Comparison of ENCODE assay signal across 21 cellular contexts in the genomic region with DNA sequence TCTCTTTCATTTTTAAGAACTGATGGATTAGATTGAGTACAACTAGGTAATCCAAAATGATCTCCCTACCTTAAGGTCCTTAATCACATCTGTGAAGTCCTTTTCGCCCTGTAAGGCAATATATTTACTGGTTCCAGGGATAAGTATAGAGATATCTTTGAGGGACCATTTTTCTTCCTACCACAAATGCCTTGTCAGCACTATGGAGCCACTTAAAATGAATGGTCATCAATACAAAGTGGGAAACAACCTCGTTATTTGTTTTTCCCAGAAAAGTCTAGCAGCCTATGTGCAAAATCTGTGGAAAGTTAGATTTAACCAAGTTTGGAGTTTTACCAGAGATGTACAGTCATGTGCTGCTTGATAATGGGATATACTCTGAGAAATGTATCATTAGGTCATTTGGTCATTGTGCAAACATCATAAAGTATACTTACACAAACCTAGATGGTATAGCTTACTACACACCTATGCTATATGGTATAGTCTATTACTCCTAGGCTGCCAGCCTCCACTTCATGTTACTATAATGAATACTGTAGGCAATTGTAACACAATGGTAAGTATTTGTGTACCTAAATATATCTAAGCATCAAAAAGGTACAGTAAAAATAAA.
DNase-seq lines count a peak whose midpoint lies in the region; ATAC-seq, FAIRE-seq and TF ChIP-seq lines count a peak whose summit lies in the region.
"Had no signal": no experiment of that assay in that cellular context is flagged by ENCODE, and none has a peak within 500 bp of the region (broad histone marks: within the 10 kb centered on the region; RNA-seq: fewer than 3 reads in every experiment).

No MANE protein-coding gene starts in this region.

- H3K4me1 Mint-ChIP-seq in Calu3 (ENCODE audit: low read depth, unreplicated experiment), result peaks cover 15% of the 10 kb centered on the region
- H3K4me1 Mint-ChIP-seq: B cell had no signal

- BruUV-seq in Calu3 (replicated peaks; lab: Mats Ljungman, UMichigan), result no TSS peak

- no peak for FAIRE-seq in A549 (lab: Jason Lieb, UNC)
- no peak for FAIRE-seq in pancreas (lab: Jason Lieb, UNC)
- FAIRE-seq: D721Med, G401.6, GM12892, H54 had no signal

- ATAC-seq in A549, result no peak
- ATAC-seq in pancreas, result no peak
- no peak for ATAC-seq in body of pancreas
- ATAC-seq: CD8-positive, alpha-beta T cell had no signal

- no peak overlapping the region for H3K4me3 Mint-ChIP-seq in Calu3 (ENCODE audit: low read depth, unreplicated experiment)
- H3K4me3 Mint-ChIP-seq: B cell; CD4-positive, CD25-positive, alpha-beta regulatory T cell; CD8-positive, alpha-beta T cell; HFFc6 had no signal

- no peaks in the 10 kb centered on the region for H3K27me3 Mint-ChIP-seq in Calu3 (ENCODE audit: unreplicated experiment)
- H3K27me3 Mint-ChIP-seq: B cell; CD4-positive, CD25-positive, alpha-beta regulatory T cell had no signal

- TF ChIP-seq RAD21 in A549 (conservative IDR thresholded peaks at IDR 0.05 in 1 of 2, IDR thresholded peaks at IDR 0.05 in 1 of 2), result no peak

- H3K4me1 ChIP-seq in A549 (no peaks in the 10 kb centered on the region), MM.1S (ENCODE audit: low read length) (peaks cover 21% of the 10 kb centered on the region), pancreas (no peaks in the 10 kb centered on the region), body of pancreas (no peaks in the 10 kb centered on the region)
- H3K4me1 ChIP-seq: BLaER1, Caco-2, HAP-1 had no signal

- 41% methylated on average over 2 of the region's 2 CpGs for WGBS in A549 (ENCODE audit: missing lambda C conversion rate)
- 69 to 79% methylated on average over 2 of the region's 2 CpGs for WGBS in pancreas, 2 donors
- WGBS in body of pancreas, 2 donors, result 57 to 73% methylated on average over 2 of the region's 2 CpGs

- no peaks in the 10 kb centered on the region for H3K9me2 ChIP-seq in MM.1S (replicated peaks; ENCODE audit: insufficient read depth, low read length)

- H3K27ac ChIP-seq in A549, result no peak overlapping the region
- H3K27ac ChIP-seq in MM.1S (ENCODE audit: low read length), result peak overlapping the region; percentile 49; the same call in 1 of the 2 replicates
- no peak overlapping the region for H3K27ac ChIP-seq in pancreas
- no peak overlapping the region for H3K27ac ChIP-seq in body of pancreas
- H3K27ac ChIP-seq: BLaER1, C4-2B had no signal

- no peak for TF ChIP-seq EP300 in A549 (IDR thresholded peaks at IDR 0.05)

- H3K27ac Mint-ChIP-seq in Calu3 (ENCODE audit: unreplicated experiment), result peak overlapping the region; percentile 10
- H3K27ac Mint-ChIP-seq: B cell; CD4-positive, CD25-positive, alpha-beta regulatory T cell; CD8-positive, alpha-beta T cell; HFFc6 had no signal

- CTCF ChIA-PET in A549 (lab: Yijun Ruan, JAX) (no interaction called here), Calu3 (lab: Charles Lee) (no interaction called here)

- H3K9me3 Mint-ChIP-seq in Calu3 (ENCODE audit: low read depth, unreplicated experiment), result peaks cover 11% of the 10 kb centered on the region

- H3K9me3 ChIP-seq in A549, result no peaks in the 10 kb centered on the region
- no peaks in the 10 kb centered on the region for H3K9me3 ChIP-seq in MM.1S (replicated peaks; ENCODE audit: insufficient read depth, low read length)
- H3K9me3 ChIP-seq in pancreas, result no peaks in the 10 kb centered on the region
- H3K9me3 ChIP-seq in body of pancreas, result no peaks in the 10 kb centered on the region
- H3K9me3 ChIP-seq: BLaER1, Caco-2, HAP-1 had no signal

- DNase-seq in A549 (ENCODE audit: low read depth in 1 of 2, low spot score in 1 of 2) (no peak), Calu3 (no peak), MM.1S (no peak), pancreas (no peak), body of pancreas (no peak), NCI-H446 (lab: John Stamatoyannopoulos, UW) (no peak)
- DNase-seq: Caco-2; CD4-positive, CD25-positive, alpha-beta regulatory T cell; CD8-positive, alpha-beta T cell; DMS 273 treated with DMSO at 0.1 percent for 48 hours; DND-41; GOT3; HFFc6 had no signal

- H3K9ac ChIP-seq in MM.1S (ENCODE audit: low read length), result no peak overlapping the region
- H3K9ac ChIP-seq: BLaER1 had no signal

- no peaks in the 10 kb centered on the region for H3K36me3 Mint-ChIP-seq in Calu3 (ENCODE audit: insufficient read depth, unreplicated experiment)
- H3K36me3 Mint-ChIP-seq: CD4-positive, CD25-positive, alpha-beta regulatory T cell; CD8-positive, alpha-beta T cell had no signal

- no peak overlapping the region for H3K4me2 ChIP-seq in A549
- H3K4me2 ChIP-seq in MM.1S (ENCODE audit: low read depth, low read length), result peak overlapping the region; percentile 19; the same call in 1 of the 2 replicates
- H3K4me2 ChIP-seq: BLaER1 had no signal

- POLR2A ChIA-PET in A549 (lab: Yijun Ruan, JAX), result no interaction called here

- TF ChIP-seq POLR2A in A549 (IDR thresholded peaks at IDR 0.05; ENCODE audit: low read length) (no peak), body of pancreas (IDR thresholded peaks at IDR 0.05) (no peak)

- H4K20me1 ChIP-seq in MM.1S (ENCODE audit: insufficient read depth, low read length), result no peaks in the 10 kb centered on the region
- H4K20me1 ChIP-seq: BLaER1 had no signal

- intact Hi-C loops in Calu3 (cut with micrococcal nuclease; ENCODE audit: unreplicated experiment), result no loop called here
- intact Hi-C loops in pancreas (cut with DNase I), result no loop called here
- intact Hi-C loops in body of pancreas (cut with DNase I), result no loop called here

- peak overlapping the region; percentile 32 for H2AFZ ChIP-seq in MM.1S (ENCODE audit: low read length)

- H3F3A ChIP-seq in MM.1S (ENCODE audit: insufficient read depth, low read length), result peaks cover 7% of the 10 kb centered on the region

- H3K4me3 ChIP-seq in A549, result no peak overlapping the region
- no peak overlapping the region for H3K4me3 ChIP-seq in MM.1S (ENCODE audit: low read length)
- no peak overlapping the region for H3K4me3 ChIP-seq in pancreas
- no peak overlapping the region for H3K4me3 ChIP-seq in body of pancreas
- H3K4me3 ChIP-seq: BLaER1, HAP-1 had no signal

- H3K36me3 ChIP-seq in MM.1S (replicated peaks; ENCODE audit: insufficient read depth, low read length) (no peaks in the 10 kb centered on the region), pancreas (no peaks in the 10 kb centered on the region), body of pancreas (replicated peaks in 1 of 2; ENCODE audit: insufficient read depth in 1 of 2, low read depth in 2 of 2) (no peaks in the 10 kb centered on the region)
- H3K36me3 ChIP-seq: BLaER1, HAP-1 had no signal

- no peaks in the 10 kb centered on the region for H3K79me2 ChIP-seq in MM.1S (ENCODE audit: low read length)

- TF ChIP-seq CTCF in A549 (IDR thresholded peaks at IDR 0.05) (no peak), Calu3 (IDR thresholded peaks at IDR 0.05; ENCODE audit: unreplicated experiment) (no peak), MM.1S (IDR thresholded peaks at IDR 0.05; ENCODE audit: low read length) (no peak), pancreas (IDR thresholded peaks at IDR 0.05) (no peak), body of pancreas (IDR thresholded peaks at IDR 0.05) (no peak)

- H3K27me3 ChIP-seq in MM.1S (replicated peaks; ENCODE audit: insufficient read depth, low read length) (no peaks in the 10 kb centered on the region), pancreas (no peaks in the 10 kb centered on the region), body of pancreas (no peaks in the 10 kb centered on the region)
- H3K27me3 ChIP-seq: BLaER1 had no signal

TF ChIP-seq in A549, 52 proteins besides CTCF, POLR2A, EP300 and RAD21:
- TF ChIP-seq, protein P1, sequence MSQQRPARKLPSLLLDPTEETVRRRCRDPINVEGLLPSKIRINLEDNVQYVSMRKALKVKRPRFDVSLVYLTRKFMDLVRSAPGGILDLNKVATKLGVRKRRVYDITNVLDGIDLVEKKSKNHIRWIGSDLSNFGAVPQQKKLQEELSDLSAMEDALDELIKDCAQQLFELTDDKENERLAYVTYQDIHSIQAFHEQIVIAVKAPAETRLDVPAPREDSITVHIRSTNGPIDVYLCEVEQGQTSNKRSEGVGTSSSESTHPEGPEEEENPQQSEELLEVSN (IDR thresholded peaks at IDR 0.05; ENCODE audit: borderline replicate concordance, low read depth), result no peak
- TF ChIP-seq HOXB5 (CRISPR knock-in tag; IDR thresholded peaks at IDR 0.05) (no peak), MAFK (IDR thresholded peaks at IDR 0.05; ENCODE audit: partially characterized antibody) (peak; percentile 72), CEBPB (IDR thresholded peaks at IDR 0.05) (no peak), RCOR1 (IDR thresholded peaks at IDR 0.05; ENCODE audit: low read depth, low read length) (no peak)
